ENCODE assay signal across 1 cellular context in the genomic region with DNA sequence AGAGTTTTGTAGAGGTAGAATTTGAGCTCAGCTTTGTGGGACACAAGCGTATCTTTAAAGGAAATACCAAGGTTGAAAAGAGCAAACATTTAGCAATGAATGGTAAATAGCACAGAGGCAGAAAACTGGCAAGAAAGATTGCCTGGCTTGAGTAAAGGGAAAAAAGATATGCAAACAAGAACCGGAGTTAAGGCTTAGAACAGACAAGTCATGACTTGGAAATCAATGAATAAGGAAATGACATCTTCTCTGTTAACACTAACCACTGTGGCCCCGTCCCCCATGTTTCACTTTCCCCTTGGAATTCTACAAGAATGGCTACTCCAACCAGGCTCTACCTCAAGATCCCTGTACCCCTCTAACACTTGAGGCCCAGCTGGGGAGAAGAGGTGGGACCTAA.
TF ChIP-seq lines count a peak whose summit lies in the region.

No MANE protein-coding gene starts in this region.

TF ChIP-seq in HepG2, 621 proteins besides CTCF, POLR2A, EP300 and RAD21:
- TF ChIP-seq KLF13 (CRISPR knock-in tag; IDR thresholded peaks at IDR 0.05) = no peak
- TF ChIP-seq AHDC1 (CRISPR knock-in tag; IDR thresholded peaks at IDR 0.05; ENCODE audit: borderline replicate concordance) = no peak
- TF ChIP-seq ZMYM3 (CRISPR knock-in tag; IDR thresholded peaks at IDR 0.05) = no peak
- no peak for TF ChIP-seq YEATS2 (CRISPR knock-in tag; IDR thresholded peaks at IDR 0.05; ENCODE audit: borderline replicate concordance)
- no peak for TF ChIP-seq MLX (CRISPR knock-in tag; IDR thresholded peaks at IDR 0.05)
- no peak for TF ChIP-seq ZC3H13 (CRISPR knock-in tag; IDR thresholded peaks at IDR 0.05)
- TF ChIP-seq MEIS1 (CRISPR knock-in tag; IDR thresholded peaks at IDR 0.05; ENCODE audit: borderline replicate concordance) = no peak
- TF ChIP-seq REL (CRISPR knock-in tag; conservative IDR thresholded peaks at IDR 0.05) = no peak
- TF ChIP-seq FOXA1 (IDR thresholded peaks at IDR 0.05) = no peak
- TF ChIP-seq FOXA1 (CRISPR knock-in tag; IDR thresholded peaks at IDR 0.05) = peak; percentile 25; the same call in 1 of the 2 replicates
- no peak for TF ChIP-seq FLYWCH1 (CRISPR knock-in tag; IDR thresholded peaks at IDR 0.05)
- TF ChIP-seq ZNF335 (CRISPR knock-in tag; IDR thresholded peaks at IDR 0.05) = peak; percentile 83
- no peak for TF ChIP-seq ZNF549 (CRISPR knock-in tag; IDR thresholded peaks at IDR 0.05)
- no peak for TF ChIP-seq NFRKB (IDR thresholded peaks at IDR 0.05)
- peak; percentile 65 for TF ChIP-seq TEAD3 (CRISPR knock-in tag; optimal IDR thresholded peaks at IDR 0.05; ENCODE audit: borderline replicate concordance)
- TF ChIP-seq SP140L (CRISPR knock-in tag; IDR thresholded peaks at IDR 0.05; ENCODE audit: borderline replicate concordance) = no peak
- TF ChIP-seq ZFP90 (CRISPR knock-in tag; IDR thresholded peaks at IDR 0.05; ENCODE audit: borderline replicate concordance) = no peak
- TF ChIP-seq TCF7L2 (IDR thresholded peaks at IDR 0.05; ENCODE audit: low read depth, low read length) = no peak
- no peak for TF ChIP-seq ZNF724P (CRISPR knock-in tag; IDR thresholded peaks at IDR 0.05; ENCODE audit: borderline replicate concordance)
- TF ChIP-seq RELA (CRISPR knock-in tag; IDR thresholded peaks at IDR 0.05) = no peak
- 0 out of 2 replicates have a peak, but pooled peaks have one; percentile 30 for TF ChIP-seq CEBPG (CRISPR knock-in tag; IDR thresholded peaks at IDR 0.05)
